Comparison of ENCODE assay signal across 8 cellular contexts in genomic region chr3:115148142-115148790, GRCh38. TPM values are rescaled to one million over a fixed set of nuclear protein-coding genes. Genes with fewer than 3 reads are reported as not detected.
DNase-seq lines count a peak whose midpoint lies in the region; ATAC-seq and TF ChIP-seq lines count a peak whose summit lies in the region.

No MANE protein-coding gene starts in this region.

- no peak overlapping the region for H2BK12ac ChIP-seq in neuronal stem cell (ENCODE audit: low read length)

- H3F3A ChIP-seq in OCI-LY1 (ENCODE audit: insufficient read depth, low read length), result no peaks in the 10 kb centered on the region

- H2AK5ac ChIP-seq in neuronal stem cell (ENCODE audit: low read depth, low read length), result no peak overlapping the region

- peak overlapping the region; percentile 90 for H3K4me3 ChIP-seq in BLaER1
- H3K4me3 ChIP-seq in OCI-LY1 (ENCODE audit: low read depth, low read length, poor library complexity, severe bottlenecking), result peak overlapping the region; percentile 80
- H3K4me3 ChIP-seq in endocrine pancreas (ENCODE audit: control insufficient read depth, insufficient read depth, low read length), result peak overlapping the region; percentile 70
- peak overlapping the region; percentile 73 to 85 for H3K4me3 ChIP-seq in neuronal stem cell (ENCODE audit: low read length in 2 of 2)

- H4K20me1 ChIP-seq in BLaER1 (peaks cover 9% of the 10 kb centered on the region; the same call in 1 of the 2 replicates), OCI-LY1 (ENCODE audit: insufficient read depth, low read length) (no peaks in the 10 kb centered on the region)

- H3K27me3 ChIP-seq in BLaER1 (no peaks in the 10 kb centered on the region), OCI-LY1 (ENCODE audit: insufficient read depth, low read length) (no peaks in the 10 kb centered on the region), endocrine pancreas (ENCODE audit: control insufficient read depth, insufficient read depth, low read length) (no peaks in the 10 kb centered on the region), neuronal stem cell (ENCODE audit: control insufficient read depth in 3 of 3, insufficient read depth in 3 of 3, low read depth in 1 of 3, low read length in 3 of 3) (no peaks in the 10 kb centered on the region)

- no peak overlapping the region for H3K4ac ChIP-seq in neuronal stem cell (ENCODE audit: low read length)

- DNase-seq in neuronal stem cell (ENCODE audit: low spot score) (no peak), dedifferentiated amniotic fluid mesenchymal stem cell (ENCODE audit: extremely low spot score) (no peak), cortex of kidney (lab: John Stamatoyannopoulos, UW) (no peak)

- no peaks in the 10 kb centered on the region for H3K79me1 ChIP-seq in neuronal stem cell (ENCODE audit: low read depth, low read length)

- no peak overlapping the region for H2BK120ac ChIP-seq in neuronal stem cell (ENCODE audit: low read depth, low read length)

- no peaks in the 10 kb centered on the region for H3K9me2 ChIP-seq in OCI-LY1 (ENCODE audit: low read depth, low read length)

- H3K23ac ChIP-seq in neuronal stem cell (ENCODE audit: low read depth, low read length, poor library complexity), result peak overlapping the region; percentile 58

- H2BK15ac ChIP-seq in neuronal stem cell (ENCODE audit: low read length), result no peak overlapping the region

- peak overlapping the region; percentile 94 for H3K9ac ChIP-seq in BLaER1
- peak overlapping the region; percentile 89 for H3K9ac ChIP-seq in OCI-LY1 (ENCODE audit: low read length)
- H3K9ac ChIP-seq in endocrine pancreas (ENCODE audit: control insufficient read depth, insufficient read depth, low read length), result peak overlapping the region; percentile 76
- peak overlapping the region; percentile 85 for H3K9ac ChIP-seq in neuronal stem cell (ENCODE audit: low read depth, low read length, poor library complexity)

- H3K4me2 ChIP-seq in BLaER1, result peak overlapping the region; percentile 90
- H3K4me2 ChIP-seq in OCI-LY1 (ENCODE audit: low read length), result peak overlapping the region; percentile 90
- peak overlapping the region; percentile 52 for H3K4me2 ChIP-seq in neuronal stem cell (ENCODE audit: insufficient read depth, low read length, poor library complexity, severe bottlenecking)

- H4K8ac ChIP-seq in neuronal stem cell (ENCODE audit: low read depth, low read length), result no peak overlapping the region

- peak overlapping the region; percentile 94 for H3K18ac ChIP-seq in neuronal stem cell (ENCODE audit: low read length)

- H2AFZ ChIP-seq in OCI-LY1 (ENCODE audit: low read length), result no peak overlapping the region
- peak overlapping the region; percentile 95 for H2AFZ ChIP-seq in neuronal stem cell (ENCODE audit: low read length)

- H3K27ac ChIP-seq in BLaER1, result peak overlapping the region; percentile 94
- H3K27ac ChIP-seq in OCI-LY1 (ENCODE audit: low read depth, low read length, poor library complexity, severe bottlenecking), result peak overlapping the region; percentile 63
- H3K27ac ChIP-seq in neuronal stem cell (replicated peaks; ENCODE audit: low read length), result peak overlapping the region; percentile 94

- H3K14ac ChIP-seq in neuronal stem cell (ENCODE audit: low read length), result no peak overlapping the region

- no CpG with 5 or more reads among the region's 20 CpGs for WGBS in neuronal stem cell (ENCODE audit: extremely low coverage in 2 of 2, insufficient read length in 2 of 2, insufficient replicate concordance in 1 of 2), 2 donors

- H3K36me3 ChIP-seq in BLaER1, result no peaks in the 10 kb centered on the region
- no peaks in the 10 kb centered on the region for H3K36me3 ChIP-seq in OCI-LY1 (ENCODE audit: insufficient read depth, low read length)
- H3K36me3 ChIP-seq in endocrine pancreas (ENCODE audit: control insufficient read depth, insufficient read depth, low read length), result no peaks in the 10 kb centered on the region
- H3K36me3 ChIP-seq in neuronal stem cell (replicated peaks in 1 of 2; ENCODE audit: control insufficient read depth in 2 of 2, insufficient read depth in 2 of 2, low read length in 2 of 2), result no peaks in the 10 kb centered on the region

- H3K4me1 ChIP-seq in BLaER1 (peaks cover 24% of the 10 kb centered on the region), OCI-LY1 (ENCODE audit: insufficient read depth, low read length, severe bottlenecking) (peaks cover 20% of the 10 kb centered on the region), endocrine pancreas (ENCODE audit: control insufficient read depth, insufficient read depth, low read length) (peaks cover 6% of the 10 kb centered on the region), neuronal stem cell (ENCODE audit: control insufficient read depth in 2 of 2, insufficient read depth in 1 of 2, low read depth in 1 of 2, low read length in 2 of 2) (peaks cover 0 to 1% of the 10 kb centered on the region in 2 donors)

- no peaks in the 10 kb centered on the region for H3K79me2 ChIP-seq in OCI-LY1 (ENCODE audit: insufficient read depth, low read length)

- no peak overlapping the region for H4K91ac ChIP-seq in neuronal stem cell (ENCODE audit: low read depth, low read length, poor library complexity)

- no peaks in the 10 kb centered on the region for H3K9me3 ChIP-seq in BLaER1
- no peaks in the 10 kb centered on the region for H3K9me3 ChIP-seq in OCI-LY1 (ENCODE audit: low read length)
- H3K9me3 ChIP-seq in endocrine pancreas (ENCODE audit: control insufficient read depth, low read length), result no peaks in the 10 kb centered on the region
- peaks cover 2 to 12% of the 10 kb centered on the region in 2 donors for H3K9me3 ChIP-seq in neuronal stem cell (replicated peaks in 1 of 2; ENCODE audit: control insufficient read depth in 2 of 2, insufficient read depth in 1 of 2, low read depth in 1 of 2, low read length in 2 of 2)

- peak overlapping the region; percentile 88 for H2BK5ac ChIP-seq in neuronal stem cell (ENCODE audit: low read length)

- TF ChIP-seq CTCF in OCI-LY1 (IDR thresholded peaks at IDR 0.05; ENCODE audit: low read length), result no peak

- ATAC-seq in GM19397 (IDR thresholded peaks at IDR 0.05; ENCODE audit: unreplicated experiment) (peak; percentile 5), GM21423 (IDR thresholded peaks at IDR 0.05; ENCODE audit: unreplicated experiment) (no peak)

RNA-seq across cellular contexts. Expression of gene ZBTB20, which starts 1.2 kb away (rescaled TPM):
- polyA plus RNA-seq in neuronal stem cell (2013, experiment 1 of 2), result 0.73 TPM
- 0.97 TPM for polyA plus RNA-seq in neuronal stem cell (2013, experiment 2 of 2)
